ENCODE assay signal across 10 cellular contexts in the genomic region with DNA sequence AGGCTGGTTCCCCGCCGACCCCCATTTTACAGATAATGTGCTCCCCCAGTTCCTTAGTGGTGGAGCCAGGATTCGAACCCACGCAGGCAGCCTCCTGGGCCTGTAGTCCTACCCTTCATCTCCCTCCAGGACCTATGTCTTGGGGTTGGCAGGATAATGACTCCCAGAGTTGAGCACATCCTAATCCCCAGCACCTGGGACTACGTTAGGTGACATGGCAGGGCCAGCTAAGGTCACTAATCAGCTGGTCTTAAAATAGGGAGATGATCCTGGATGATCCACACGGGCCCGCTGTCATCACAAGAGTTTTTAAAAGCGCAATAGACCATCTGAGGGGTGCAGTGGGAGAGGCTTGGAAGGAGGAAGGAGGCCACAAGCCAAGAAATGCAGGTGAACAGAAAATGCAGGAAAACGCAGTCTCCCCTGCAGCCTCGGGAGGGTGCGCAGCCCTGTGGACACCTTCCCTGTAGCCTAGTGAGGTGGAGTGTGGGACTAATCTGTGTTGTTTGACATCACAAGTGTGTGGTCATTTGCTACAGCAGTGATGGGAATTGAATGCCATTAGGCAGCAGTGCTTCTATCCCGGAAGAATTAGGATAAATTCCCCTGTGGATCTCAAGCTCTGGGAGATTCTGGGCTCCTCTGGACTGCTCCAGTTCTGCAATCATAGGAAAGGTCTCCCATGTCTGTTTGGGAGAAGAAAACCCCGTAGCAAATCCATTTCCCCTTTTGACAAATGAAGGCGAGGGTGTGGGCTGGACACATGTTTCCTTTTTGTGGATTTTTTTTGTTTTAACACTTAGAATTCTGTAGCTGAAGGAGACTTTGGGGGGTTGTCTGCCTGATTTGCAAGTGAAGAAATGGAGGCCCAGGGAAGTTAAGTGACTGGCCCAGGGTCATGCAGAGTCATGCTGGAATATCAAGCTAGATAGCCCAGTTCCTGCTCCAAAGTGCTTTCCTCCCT.
DNase-seq lines count a peak whose midpoint lies in the region; ATAC-seq and TF ChIP-seq lines count a peak whose summit lies in the region.
"Had no signal": no experiment of that assay in that cellular context is flagged by ENCODE, and none has a peak within 500 bp of the region (broad histone marks: within the 10 kb centered on the region; RNA-seq: fewer than 3 reads in every experiment).

No MANE protein-coding gene starts in this region.

- H3F3A ChIP-seq in smooth muscle cell (ENCODE audit: low read depth) = peaks cover 29% of the 10 kb centered on the region

- H3K4me3 Mint-ChIP-seq in T-helper 2 cell treated with Interferon-gamma antibody and Interleukin-4, amounts not matched to agents 5 μg/mL and 100 μg/mL, for 36 hours = peak overlapping the region; percentile 86
- peak overlapping the region; percentile 59 for H3K4me3 Mint-ChIP-seq in stimulated activated effector memory CD8-positive, alpha-beta T cell treated with anti-CD3 and anti-CD28 coated beads, Interleukin-12 subunit alpha, Interleukin-12 subunit beta, amount 100 ng/mL, for 72 hours

- TF ChIP-seq CTCF in dorsolateral prefrontal cortex (IDR thresholded peaks at IDR 0.05 in 54 of 56, conservative IDR thresholded peaks at IDR 0.05 in 2 of 56; ENCODE audit: low read depth in 1 of 56, partially characterized antibody in 56 of 56) (no peak), coronary artery (IDR thresholded peaks at IDR 0.05) (no peak), smooth muscle cell (IDR thresholded peaks at IDR 0.05; ENCODE audit: borderline replicate concordance, insufficient read depth, poor library complexity, severe bottlenecking) (no peak)

- no peaks in the 10 kb centered on the region for H3K27me3 ChIP-seq in dorsolateral prefrontal cortex
- no peaks in the 10 kb centered on the region for H3K27me3 ChIP-seq in smooth muscle cell (ENCODE audit: low read depth)
- H3K27me3 ChIP-seq: ascending aorta had no signal

- peaks cover 36% of the 10 kb centered on the region for H3K36me3 Mint-ChIP-seq in T-helper 2 cell treated with Interferon-gamma antibody and Interleukin-4, amounts not matched to agents 5 μg/mL and 100 μg/mL, for 36 hours (ENCODE audit: low read depth)
- peaks cover 37% of the 10 kb centered on the region for H3K36me3 Mint-ChIP-seq in stimulated activated effector memory CD8-positive, alpha-beta T cell treated with anti-CD3 and anti-CD28 coated beads, Interleukin-12 subunit alpha, Interleukin-12 subunit beta, amount 100 ng/mL, for 72 hours

- no peak overlapping the region for H3K9ac ChIP-seq in smooth muscle cell (ENCODE audit: low read depth)

- 91% methylated on average over 14 of the region's 14 CpGs for WGBS in smooth muscle cell (ENCODE audit: low lambda C conversion rate)

- H2AFZ ChIP-seq in smooth muscle cell (ENCODE audit: low read depth) = no peak overlapping the region

- peaks cover 88% of the 10 kb centered on the region for H3K4me1 Mint-ChIP-seq in T-helper 2 cell treated with Interferon-gamma antibody and Interleukin-4, amounts not matched to agents 5 μg/mL and 100 μg/mL, for 36 hours (ENCODE audit: low read depth)
- H3K4me1 Mint-ChIP-seq in stimulated activated effector memory CD8-positive, alpha-beta T cell treated with anti-CD3 and anti-CD28 coated beads, Interleukin-12 subunit alpha, Interleukin-12 subunit beta, amount 100 ng/mL, for 72 hours = peaks cover 98% of the 10 kb centered on the region

- H3K9me3 ChIP-seq in smooth muscle cell (replicated peaks; ENCODE audit: low read depth) = no peaks in the 10 kb centered on the region
- H3K9me3 ChIP-seq: ascending aorta had no signal

- H3K27me3 Mint-ChIP-seq in T-helper 2 cell treated with Interferon-gamma antibody and Interleukin-4, amounts not matched to agents 5 μg/mL and 100 μg/mL, for 36 hours (ENCODE audit: low read depth) = no peaks in the 10 kb centered on the region

- H3K79me2 ChIP-seq in smooth muscle cell (ENCODE audit: low read depth) = peaks cover 92% of the 10 kb centered on the region

- H3K4me3 ChIP-seq in dorsolateral prefrontal cortex = no peak overlapping the region
- no peak overlapping the region for H3K4me3 ChIP-seq in coronary artery
- H3K4me3 ChIP-seq in smooth muscle cell = no peak overlapping the region
- H3K4me3 ChIP-seq: ascending aorta had no signal

- H3K27ac ChIP-seq in dorsolateral prefrontal cortex (peak overlapping the region in 51 of 59 donors; percentile 1 to 92 (median 75)), coronary artery (peak overlapping the region in 1 of 2 donors; percentile 28), smooth muscle cell (ENCODE audit: low read depth) (no peak overlapping the region)
- H3K27ac ChIP-seq: ascending aorta had no signal

- no peak overlapping the region for H3K4me2 ChIP-seq in smooth muscle cell

- H3K9me3 Mint-ChIP-seq in T-helper 2 cell treated with Interferon-gamma antibody and Interleukin-4, amounts not matched to agents 5 μg/mL and 100 μg/mL, for 36 hours = no peaks in the 10 kb centered on the region
- H3K9me3 Mint-ChIP-seq in stimulated activated effector memory CD8-positive, alpha-beta T cell treated with anti-CD3 and anti-CD28 coated beads, Interleukin-12 subunit alpha, Interleukin-12 subunit beta, amount 100 ng/mL, for 72 hours = no peaks in the 10 kb centered on the region

- no peaks in the 10 kb centered on the region for H3K36me3 ChIP-seq in smooth muscle cell (ENCODE audit: low read depth)

- ATAC-seq in stimulated activated effector memory CD8-positive, alpha-beta T cell treated with anti-CD3 and anti-CD28 coated beads, Interleukin-12 subunit alpha, Interleukin-12 subunit beta, amount 100 ng/mL, for 72 hours = no peak
- no peak for ATAC-seq in HG03460 (IDR thresholded peaks at IDR 0.05; ENCODE audit: unreplicated experiment)

- H3K4me1 ChIP-seq in smooth muscle cell (ENCODE audit: low read depth) = peaks cover 43% of the 10 kb centered on the region

- H4K20me1 ChIP-seq in smooth muscle cell (ENCODE audit: low read depth) = peaks cover 100% of the 10 kb centered on the region

- no peak for DNase-seq in T-helper 2 cell treated with Interferon-gamma antibody and Interleukin-4, amounts not matched to agents 5 μg/mL and 100 μg/mL, for 36 hours (ENCODE audit: low spot score)
- DNase-seq in T-helper 2 cell (no peak), NCI-H82 treated with DMSO at 0.1 percent for 48 hours (lab: John Stamatoyannopoulos, UW; ENCODE audit: unreplicated experiment) (peak; percentile 84), dorsolateral prefrontal cortex (no peak), coronary artery (ENCODE audit: low spot score) (no peak), smooth muscle cell (lab: John Stamatoyannopoulos, UW; ENCODE audit: unreplicated experiment) (no peak)
- DNase-seq in stimulated activated effector memory CD8-positive, alpha-beta T cell treated with anti-CD3 and anti-CD28 coated beads, Interleukin-12 subunit alpha, Interleukin-12 subunit beta, amount 100 ng/mL, for 72 hours (ENCODE audit: low spot score in 2 of 2) = no peak
- DNase-seq: NCI-H446 had no signal

- H3K27ac Mint-ChIP-seq in T-helper 2 cell treated with Interferon-gamma antibody and Interleukin-4, amounts not matched to agents 5 μg/mL and 100 μg/mL, for 36 hours = peak overlapping the region; percentile 99
- H3K27ac Mint-ChIP-seq in stimulated activated effector memory CD8-positive, alpha-beta T cell treated with anti-CD3 and anti-CD28 coated beads, Interleukin-12 subunit alpha, Interleukin-12 subunit beta, amount 100 ng/mL, for 72 hours = peak overlapping the region; percentile 95

- intact Hi-C loops in dorsolateral prefrontal cortex (cut with DNase I) = no loop called here
